27 cellular contexts compared by ENCODE assay signal in genomic region chr5:37520811-37521210, GRCh38.
DNase-seq lines count a peak whose midpoint lies in the region; ATAC-seq, FAIRE-seq and TF ChIP-seq lines count a peak whose summit lies in the region.
"Had no signal": no experiment of that assay in that cellular context is flagged by ENCODE, and none has a peak within 500 bp of the region (broad histone marks: within the 10 kb centered on the region; RNA-seq: fewer than 3 reads in every experiment).

No MANE protein-coding gene starts in this region.

- H3K27me3 ChIP-seq in prostate gland (replicated peaks; ENCODE audit: insufficient read depth): no peaks in the 10 kb centered on the region
- no peaks in the 10 kb centered on the region for H3K27me3 ChIP-seq in uterus
- H3K27me3 ChIP-seq: MG63 had no signal

- no peak overlapping the region for H3K9ac ChIP-seq in kidney (ENCODE audit: low read length in 2 of 2)

- peaks cover 0 to 3% of the 10 kb centered on the region in 2 donors for H3K9me3 ChIP-seq in kidney (ENCODE audit: control insufficient read depth in 1 of 2, low read length in 2 of 2)
- no peaks in the 10 kb centered on the region for H3K9me3 ChIP-seq in prostate gland
- no peaks in the 10 kb centered on the region for H3K9me3 ChIP-seq in uterus

- H3K4me3 ChIP-seq in kidney (ENCODE audit: low read length in 2 of 2) (no peak overlapping the region), prostate gland (no peak overlapping the region), uterus (no peak overlapping the region)
- H3K4me3 ChIP-seq: GM23338, MG63, PC-9 had no signal

- no peaks in the 10 kb centered on the region for H3K27me3 Mint-ChIP-seq in activated CD8-positive, alpha-beta T cell treated with anti-CD3 and anti-CD28 coated beads for 36 hours

- no peak for DNase-seq in GM18507 (ENCODE audit: extremely low spot score, insufficient read length, low read depth)
- no peak for DNase-seq in kidney
- DNase-seq in myocyte (ENCODE audit: low read depth): peak; percentile 14
- DNase-seq in stimulated activated CD4-positive, alpha-beta T cell treated with anti-CD3 and anti-CD28 coated beads, Interleukin-4, amount 100 ng/mL, for 24 hours: no peak
- DNase-seq in activated CD8-positive, alpha-beta T cell treated with anti-CD3 and anti-CD28 coated beads for 36 hours: no peak
- DNase-seq in prostate gland (ENCODE audit: low spot score): no peak
- no peak for DNase-seq in uterus
- DNase-seq: 8988T; Calu3; DMS153; DND-41; H9; IMR-90; KG1; MG63; NCI-H1105 treated with DMSO at 0.1 percent for 48 hours; NCI-H146; NCI-H1930; NCI-H2107; NCI-H524 treated with DMSO at 0.1 percent for 48 hours; NCI-H774; NK-92 treated with Interleukin-12 subunit alpha and Interleukin-12 subunit beta, amount 100 ng/mL, for 24 hours; PC-9; Right ventricle myocardium superior; RPMI8226 had no signal

- ATAC-seq in GM21619 (IDR thresholded peaks at IDR 0.05; ENCODE audit: unreplicated experiment): peak; percentile 50
- no peak for ATAC-seq in activated CD8-positive, alpha-beta T cell treated with anti-CD3 and anti-CD28 coated beads for 36 hours
- ATAC-seq: GM23338 had no signal

- CTCF ChIA-PET in activated CD8-positive, alpha-beta T cell treated with anti-CD3 and anti-CD28 coated beads for 36 hours (lab: Charles Lee): no interaction called here

- H3K36me3 ChIP-seq in kidney (ENCODE audit: control insufficient read depth in 1 of 2, insufficient read depth in 2 of 2, low read length in 2 of 2): no peaks in the 10 kb centered on the region
- H3K36me3 ChIP-seq in prostate gland: no peaks in the 10 kb centered on the region
- no peaks in the 10 kb centered on the region for H3K36me3 ChIP-seq in uterus

- no peak overlapping the region for H3K27ac Mint-ChIP-seq in activated CD8-positive, alpha-beta T cell treated with anti-CD3 and anti-CD28 coated beads for 36 hours
- H3K27ac Mint-ChIP-seq: GM23338, H9 had no signal

- TF ChIP-seq POLR2A in prostate gland (IDR thresholded peaks at IDR 0.05): no peak
- TF ChIP-seq POLR2A in uterus (IDR thresholded peaks at IDR 0.05): no peak

- no peaks in the 10 kb centered on the region for H3K4me1 Mint-ChIP-seq in activated CD8-positive, alpha-beta T cell treated with anti-CD3 and anti-CD28 coated beads for 36 hours (ENCODE audit: low read depth)
- H3K4me1 Mint-ChIP-seq: GM23338, H9 had no signal

- POLR2A ChIA-PET in activated CD8-positive, alpha-beta T cell treated with anti-CD3 and anti-CD28 coated beads for 36 hours (lab: Charles Lee): interaction anchor here (0.6 kb wide), 1 partner anchor 25 kb away, joined by 3 read pairs; no protein-coding TSS in a partner anchor

- no peak for TF ChIP-seq CTCF in kidney (IDR thresholded peaks at IDR 0.05; ENCODE audit: borderline replicate concordance, extremely low read depth, insufficient read depth)
- TF ChIP-seq CTCF in activated CD8-positive, alpha-beta T cell treated with anti-CD3 and anti-CD28 coated beads for 36 hours (IDR thresholded peaks at IDR 0.05): no peak
- no peak for TF ChIP-seq CTCF in prostate gland (IDR thresholded peaks at IDR 0.05)
- TF ChIP-seq CTCF in uterus (IDR thresholded peaks at IDR 0.05): no peak

- H3K36me3 Mint-ChIP-seq in activated CD8-positive, alpha-beta T cell treated with anti-CD3 and anti-CD28 coated beads for 36 hours (ENCODE audit: low read depth): peaks cover 40% of the 10 kb centered on the region

- 92% methylated on average over 1 of the region's 1 CpG for WGBS in prostate gland

- no peak overlapping the region for H3K4me3 Mint-ChIP-seq in activated CD8-positive, alpha-beta T cell treated with anti-CD3 and anti-CD28 coated beads for 36 hours
- H3K4me3 Mint-ChIP-seq: GM23338, H9 had no signal

- H3K4me1 ChIP-seq in kidney (ENCODE audit: control insufficient read depth in 1 of 2, insufficient read depth in 1 of 2, low read depth in 1 of 2, low read length in 2 of 2): no peaks in the 10 kb centered on the region
- no peaks in the 10 kb centered on the region for H3K4me1 ChIP-seq in prostate gland (replicated peaks)
- H3K4me1 ChIP-seq in uterus: no peaks in the 10 kb centered on the region

- H3K27ac ChIP-seq in kidney (ENCODE audit: low read depth in 2 of 2, low read length in 2 of 2) (no peak overlapping the region), prostate gland (no peak overlapping the region), uterus (no peak overlapping the region)
- H3K27ac ChIP-seq: PC-9 had no signal

- FAIRE-seq in GM18507 (lab: Jason Lieb, UNC) (peak; percentile 70), kidney (lab: Jason Lieb, UNC) (peak; percentile 76)

- intact Hi-C loops in kidney (cut with DNase I) (no loop called here), prostate gland (cut with DNase I) (no loop called here), uterus (cut with DNase I; ENCODE audit: low total_unique reads) (no loop called here)
- intact Hi-C loops in activated CD8-positive, alpha-beta T cell treated with anti-CD3 and anti-CD28 coated beads for 36 hours (cut with micrococcal nuclease): no loop called here

- H3K9me3 Mint-ChIP-seq in activated CD8-positive, alpha-beta T cell treated with anti-CD3 and anti-CD28 coated beads for 36 hours: peaks cover 7% of the 10 kb centered on the region
